23 cellular contexts compared by ENCODE assay signal in genomic region chr6:33869826-33870423, GRCh38.
"Had no signal": no experiment of that assay in that cellular context is flagged by ENCODE, and none has a peak within 500 bp of the region (broad histone marks: within the 10 kb centered on the region; RNA-seq: fewer than 3 reads in every experiment).

No MANE protein-coding gene starts in this region.

- H3K27me3 ChIP-seq: cardiac muscle cell, right atrium auricular region, testis had no signal

- H3K9me3 Mint-ChIP-seq: type B pancreatic cell had no signal

- H3K27ac Mint-ChIP-seq: activated naive CD8-positive, alpha-beta T cell; activated T-helper 1 cell treated with anti-CD3 and anti-CD28 coated beads, Interleukin-12 subunit alpha, Interleukin-12 subunit beta, Interleukin-2, Interleukin-4 antibody, amounts not matched to agents 30 ng/mL and 10 ng/mL and 1 ng/mL, durations not matched to agents 14 hours and 24 hours and 36 hours; dendritic cell treated with granulocyte-macrophage colony-stimulating factor and Interleukin-4, amounts not matched to agents 40 ng/mL and 50 ng/mL, for 4 days; nephron progenitor cell; type B pancreatic cell had no signal

- H3K4me3 ChIP-seq: cardiac muscle cell, esophagus muscularis mucosa, gastroesophageal sphincter, heart left ventricle, prostate gland, right atrium auricular region, testis had no signal

- H3K27ac ChIP-seq: cardiac muscle cell, esophagus muscularis mucosa, gastroesophageal sphincter, heart left ventricle, prostate gland, right atrium auricular region, testis had no signal

- ATAC-seq: gastroesophageal sphincter, heart left ventricle, left cardiac atrium had no signal

- H3K9me3 ChIP-seq: esophagus muscularis mucosa, gastroesophageal sphincter, heart left ventricle, prostate gland, right atrium auricular region, testis had no signal

- H3K36me3 Mint-ChIP-seq: activated naive CD8-positive, alpha-beta T cell; type B pancreatic cell had no signal

- FAIRE-seq: endothelial cell of umbilical vein had no signal

- DNase-seq: activated CD4-positive, alpha-beta T cell treated with anti-CD3 and anti-CD28 coated beads, Interleukin-2, amount 50 U/mL, for 4 hours; activated CD4-positive, CD25-positive, alpha-beta regulatory T cell treated with anti-CD3 and anti-CD28 coated beads, Interleukin-2, amount 50 U/mL, for 72 hours; activated gamma-delta T cell treated with Interleukin-2 at 50 U/mL for 16 hours; activated T-cell treated with anti-CD3 and anti-CD28 coated beads for 4 hours; amygdala; effector CD8-positive, alpha-beta T cell; left cardiac atrium; midbrain; nephron progenitor cell; stimulated activated CD4-positive, alpha-beta T cell treated with anti-CD3 and anti-CD28 coated beads, Interleukin-2, amount 100 ng/mL, for 48 hours; T1000; testis had no signal

- H3K4me1 ChIP-seq: esophagus muscularis mucosa, gastroesophageal sphincter, heart left ventricle, prostate gland, right atrium auricular region, testis had no signal

- H3K4me3 Mint-ChIP-seq: activated naive CD8-positive, alpha-beta T cell; activated T-helper 1 cell treated with anti-CD3 and anti-CD28 coated beads, Interleukin-12 subunit alpha, Interleukin-12 subunit beta, Interleukin-2, Interleukin-4 antibody, amounts not matched to agents 30 ng/mL and 10 ng/mL and 1 ng/mL, durations not matched to agents 14 hours and 24 hours and 36 hours; dendritic cell treated with granulocyte-macrophage colony-stimulating factor and Interleukin-4, amounts not matched to agents 40 ng/mL and 50 ng/mL, for 4 days; nephron progenitor cell; type B pancreatic cell had no signal

- H3K36me3 ChIP-seq: cardiac muscle cell, esophagus muscularis mucosa, gastroesophageal sphincter, heart left ventricle, prostate gland, right atrium auricular region had no signal
